8 cellular contexts compared by ENCODE assay signal in genomic region chr1:9428601-9429368, GRCh38.
DNase-seq lines count a peak whose midpoint lies in the region; ATAC-seq and TF ChIP-seq lines count a peak whose summit lies in the region.

No MANE protein-coding gene starts in this region.

- H4K20me1 ChIP-seq in OCI-LY3 (ENCODE audit: insufficient read depth, low read length), result no peaks in the 10 kb centered on the region

- H3K27me3 ChIP-seq in OCI-LY3 (ENCODE audit: low read depth, low read length), result no peaks in the 10 kb centered on the region

- ATAC-seq in GM21526 (IDR thresholded peaks at IDR 0.05; ENCODE audit: low FRiP score, unreplicated experiment), result peak; percentile 74

- H3K79me2 ChIP-seq in OCI-LY3 (ENCODE audit: low read length), result no peaks in the 10 kb centered on the region

- H3K9ac ChIP-seq in OCI-LY3 (ENCODE audit: low read length), result peak overlapping the region; percentile 88

- H3K4me3 ChIP-seq in OCI-LY3 (ENCODE audit: low read length), result peak overlapping the region; percentile 90

- H3K4me2 ChIP-seq in OCI-LY3 (ENCODE audit: low read length), result peak overlapping the region; percentile 95

- TF ChIP-seq CTCF in OCI-LY3 (IDR thresholded peaks at IDR 0.05; ENCODE audit: low read depth, low read length), result no peak

- peak; percentile 100 for DNase-seq in DMS 273 (lab: John Stamatoyannopoulos, UW; ENCODE audit: unreplicated experiment)
- peak; percentile 85 for DNase-seq in HuH-7.5 (ENCODE audit: low spot score)
- DNase-seq in activated T-cell treated with anti-CD3 and anti-CD28 coated beads for 24 hours (ENCODE audit: low read depth), result peak; percentile 100
- peak; percentile 96 for DNase-seq in epidermal melanocyte (ENCODE audit: insufficient read length, low spot score)
- DNase-seq in midbrain (lab: John Stamatoyannopoulos, UW), result peak; percentile 99
- DNase-seq in stimulated activated CD8-positive, alpha-beta memory T cell treated with anti-CD3 and anti-CD28 coated beads, Interleukin-15, amount 100 ng/mL, for 48 hours (ENCODE audit: low read depth in 2 of 2), result peak; percentile 100

- no peaks in the 10 kb centered on the region for H3K9me3 ChIP-seq in OCI-LY3 (ENCODE audit: insufficient read depth, low read length)

- peak overlapping the region; percentile 87 for H2AFZ ChIP-seq in OCI-LY3 (ENCODE audit: low read depth, low read length)

- H3K4me1 ChIP-seq in OCI-LY3 (ENCODE audit: low read length), result peaks cover 42% of the 10 kb centered on the region

- no peaks in the 10 kb centered on the region for H3K36me3 ChIP-seq in OCI-LY3 (replicated peaks; ENCODE audit: low read depth, low read length)

- H3K27ac ChIP-seq in OCI-LY3 (ENCODE audit: low read length), result peak overlapping the region; percentile 71

Comparison
In these comparisons a context has a peak if more than half of its experiments do, and no peak if none do; other contexts are left out.
1. Peak in every context shown above with its lines: DNase-seq, ATAC-seq, H3K4me3 ChIP-seq and H3K27ac ChIP-seq.